ENCODE assay signal across 24 cellular contexts in the genomic region with DNA sequence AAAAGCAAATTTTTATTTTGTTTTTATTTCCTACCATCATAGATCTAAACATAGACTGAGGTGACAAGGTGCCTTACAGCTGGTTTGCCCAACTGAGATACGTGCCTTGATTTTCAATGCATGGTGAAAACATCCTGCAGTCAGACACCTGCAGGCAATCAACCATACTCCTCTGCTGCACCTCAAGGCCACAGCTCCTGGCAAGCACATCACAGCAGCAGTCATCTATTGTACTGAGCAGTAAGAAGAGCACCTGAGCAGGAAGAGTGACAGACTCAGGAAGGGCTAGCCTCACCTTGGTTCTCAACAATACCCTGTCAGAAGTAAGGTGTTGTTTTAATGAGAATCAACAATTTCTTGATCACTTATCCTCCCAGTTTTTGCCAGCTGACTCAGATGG.
"Had no signal": no experiment of that assay in that cellular context is flagged by ENCODE, and none has a peak within 500 bp of the region (broad histone marks: within the 10 kb centered on the region; RNA-seq: fewer than 3 reads in every experiment).

No MANE protein-coding gene starts in this region.

- H3K9me3 ChIP-seq: body of pancreas, prostate gland, right atrium auricular region, tibial artery had no signal

- H3K36me3 ChIP-seq: prostate gland, right atrium auricular region, tibial artery had no signal

- H3K27me3 ChIP-seq: body of pancreas, right atrium auricular region, tibial artery had no signal

- FAIRE-seq: endometrium, frontal cortex, urothelium cell line had no signal

- ATAC-seq: activated CD8-positive, alpha-beta memory T cell treated with anti-CD3 and anti-CD28 coated beads, Interleukin-2, amount 10 ng/mL, durations not matched to agents 7 days and 5 days; body of pancreas; naive thymus-derived CD4-positive, alpha-beta T cell had no signal

- H3K27ac ChIP-seq: body of pancreas, coronary artery, prostate gland, right atrium auricular region, tibial artery had no signal

- H3K4me1 ChIP-seq: body of pancreas, prostate gland, right atrium auricular region, tibial artery had no signal

- DNase-seq: activated B cell treated with CpG ODN at 0.5 μM for 24 hours; activated CD4-positive, alpha-beta memory T cell treated with anti-CD3 and anti-CD28 coated beads, Interleukin-2, amount 10 ng/mL, durations not matched to agents 7 days and 5 days; activated CD4-positive, alpha-beta T cell treated with anti-CD3 and anti-CD28 coated beads for 48 hours; activated CD8-positive, alpha-beta memory T cell treated with anti-CD3 and anti-CD28 coated beads, Interleukin-2, amount 10 ng/mL, durations not matched to agents 7 days and 5 days; activated naive CD4-positive, alpha-beta T cell treated with Interleukin-2 at 50 U/mL for 16 hours; activated naive CD8-positive, alpha-beta T cell treated with anti-CD3 and anti-CD28 coated beads, Interleukin-2, amount 10 ng/mL, durations not matched to agents 7 days and 5 days; amygdala; body of pancreas; erythroblast; head of caudate nucleus; mesenchymal stem cell; naive thymus-derived CD4-positive, alpha-beta T cell; stimulated activated CD4-positive, alpha-beta T cell treated with anti-CD3 and anti-CD28 coated beads, Interleukin-12 subunit alpha, Interleukin-12 subunit beta, amount 100 ng/mL, for 4 hours; stimulated activated CD4-positive, alpha-beta T cell treated with anti-CD3 and anti-CD28 coated beads, Interleukin-1b, Interleukin-23, amount 100 ng/mL, for 48 hours; stimulated activated CD8-positive, alpha-beta memory T cell treated with anti-CD3 and anti-CD28 coated beads, Interleukin-4, amount 100 ng/mL, for 48 hours; stimulated activated naive CD4-positive, alpha-beta T cell; substantia nigra; tibial artery had no signal

- H3K4me3 ChIP-seq: body of pancreas, coronary artery, prostate gland, right atrium auricular region, tibial artery had no signal
